In the genomic region with DNA sequence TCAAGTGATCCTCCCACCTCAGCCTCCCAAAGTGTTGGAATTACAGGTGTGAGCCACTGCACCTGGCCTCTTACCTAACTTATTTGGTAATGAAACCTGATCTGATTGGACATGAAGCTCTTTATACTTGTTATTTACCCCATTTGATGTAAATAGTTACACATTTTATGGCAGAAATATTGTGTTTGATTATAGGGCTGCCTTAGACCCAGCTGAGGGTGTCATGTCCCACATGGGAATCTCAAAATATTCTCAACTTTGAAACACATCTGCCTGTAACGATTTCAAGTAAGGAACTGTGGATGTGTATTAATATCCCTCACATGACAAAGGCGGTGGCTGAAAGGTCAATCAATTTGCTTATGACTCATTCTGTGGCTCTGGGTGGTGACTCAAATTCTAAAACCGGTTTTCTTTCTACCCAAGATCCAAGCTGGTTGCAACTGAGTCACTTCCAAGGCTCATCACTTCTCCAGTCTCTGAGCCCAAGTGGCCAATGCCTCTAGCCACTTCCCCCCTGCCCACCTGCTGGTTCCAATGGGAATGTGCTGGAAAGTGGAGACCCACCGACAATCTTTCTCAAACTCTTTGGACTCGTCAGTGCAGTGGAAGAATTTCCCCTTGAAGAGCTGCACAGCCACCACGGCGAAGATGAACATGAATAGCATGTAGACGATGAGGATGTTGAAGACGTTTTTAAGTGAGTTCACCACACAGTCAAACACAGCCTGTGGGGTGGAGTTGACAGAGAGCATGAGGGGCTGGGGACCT, we compare ENCODE assay signal across 8 cellular contexts.
DNase-seq lines count a peak whose midpoint lies in the region; ATAC-seq and TF ChIP-seq lines count a peak whose summit lies in the region.

No MANE protein-coding gene starts in this region.

- no peak overlapping the region for H3K4me3 Mint-ChIP-seq in activated CD4-positive, alpha-beta memory T cell treated with anti-CD3 and anti-CD28 coated beads, Interleukin-2, amount 10 ng/mL, durations not matched to agents 7 days and 5 days

- H3K27ac Mint-ChIP-seq in activated CD4-positive, alpha-beta memory T cell treated with anti-CD3 and anti-CD28 coated beads, Interleukin-2, amount 10 ng/mL, durations not matched to agents 7 days and 5 days: peak overlapping the region; percentile 73

- CTCF ChIA-PET in activated CD4-positive, alpha-beta memory T cell treated with anti-CD3 and anti-CD28 coated beads, Interleukin-2, amount 10 ng/mL, durations not matched to agents 7 days and 5 days (lab: Charles Lee): interaction anchor here (0.6 to 1.9 kb wide), 8 partner anchors 9 to 485 kb away, joined by 3 to 13 read pairs (median 3); no protein-coding TSS in a partner anchor

- no peaks in the 10 kb centered on the region for H3K36me3 ChIP-seq in lower lobe of right lung

- intact Hi-C loops in lower lobe of right lung (cut with DNase I): no loop called here

- H3K4me3 ChIP-seq in AG09309 (ENCODE audit: control insufficient read depth, low read depth, low read length) (no peak overlapping the region), lower lobe of right lung (no peak overlapping the region)

- H3K36me3 Mint-ChIP-seq in activated CD4-positive, alpha-beta memory T cell treated with anti-CD3 and anti-CD28 coated beads, Interleukin-2, amount 10 ng/mL, durations not matched to agents 7 days and 5 days (ENCODE audit: low read depth): peaks cover 10% of the 10 kb centered on the region

- ATAC-seq in GM19035 (IDR thresholded peaks at IDR 0.05; ENCODE audit: unreplicated experiment): peak; percentile 65
- ATAC-seq in lower lobe of right lung: peak; percentile 64 to 66
- no peak for ATAC-seq in GM19023 (IDR thresholded peaks at IDR 0.05; ENCODE audit: unreplicated experiment)

- H3K9me3 Mint-ChIP-seq in activated CD4-positive, alpha-beta memory T cell treated with anti-CD3 and anti-CD28 coated beads, Interleukin-2, amount 10 ng/mL, durations not matched to agents 7 days and 5 days: peaks cover 6% of the 10 kb centered on the region

- H3K4me1 ChIP-seq in lower lobe of right lung: no peaks in the 10 kb centered on the region

- TF ChIP-seq CTCF in AG09309 (IDR thresholded peaks at IDR 0.05; ENCODE audit: control insufficient read depth, insufficient read depth, low read depth, low read length, missing control alignments) (peak; percentile 21), lower lobe of right lung (IDR thresholded peaks at IDR 0.05) (no peak)

- peaks cover 33% of the 10 kb centered on the region for H3K27me3 Mint-ChIP-seq in activated CD4-positive, alpha-beta memory T cell treated with anti-CD3 and anti-CD28 coated beads, Interleukin-2, amount 10 ng/mL, durations not matched to agents 7 days and 5 days

- H3K27ac ChIP-seq in lower lobe of right lung: no peak overlapping the region

- POLR2A ChIA-PET in activated CD4-positive, alpha-beta memory T cell treated with anti-CD3 and anti-CD28 coated beads, Interleukin-2, amount 10 ng/mL, durations not matched to agents 7 days and 5 days (lab: Charles Lee): interaction anchor here (0.9 to 1.5 kb wide), 7 partner anchors 16 to 771 kb away, joined by 3 to 12 read pairs (median 3); partner anchors contain the start of genes IL27RA and NACC1

- H3K27me3 ChIP-seq in lower lobe of right lung (ENCODE audit: low read depth): peaks cover 7% of the 10 kb centered on the region

- peaks cover 20% of the 10 kb centered on the region for H3K4me1 Mint-ChIP-seq in activated CD4-positive, alpha-beta memory T cell treated with anti-CD3 and anti-CD28 coated beads, Interleukin-2, amount 10 ng/mL, durations not matched to agents 7 days and 5 days

- no peaks in the 10 kb centered on the region for H3K9me3 ChIP-seq in lower lobe of right lung

- DNase-seq in AG09309 (ENCODE audit: low read depth) (peak; percentile 66), HK-2 (ENCODE audit: unreplicated experiment) (peak; percentile 11), lower lobe of right lung (no peak), NCI-H510A (lab: John Stamatoyannopoulos, UW) (no peak)
- peak; percentile 42 for DNase-seq in activated CD4-positive, alpha-beta memory T cell treated with anti-CD3 and anti-CD28 coated beads, Interleukin-2, amount 10 ng/mL, durations not matched to agents 7 days and 5 days
- DNase-seq in effector CD4-positive, alpha-beta T cell: no peak

Comparison
In these comparisons a context has a peak if more than half of its experiments do, and no peak if none do; other contexts are left out.
1. DNase-seq: peak in AG09309 (single experiment), HK-2 (single experiment) and activated CD4-positive, alpha-beta memory T cell treated with anti-CD3 and anti-CD28 coated beads, Interleukin-2, amount 10 ng/mL, durations not matched to agents 7 days and 5 days (single experiment); none in lower lobe of right lung (single experiment), effector CD4-positive, alpha-beta T cell (single experiment) and NCI-H510A (single experiment).